Comparison of ENCODE assay signal across 7 cellular contexts in genomic region chr21:5019120-5019519, GRCh38.
DNase-seq lines count a peak whose midpoint lies in the region; ATAC-seq, FAIRE-seq and TF ChIP-seq lines count a peak whose summit lies in the region.
"Not testable (repeated sequence)": the region's sequence is repeated elsewhere in the genome, so short reads cannot be mapped to it uniquely, and the experiment has no call there.

No MANE protein-coding gene starts in this region.

- DNase-seq in HepG2 (ENCODE audit: low spot score): not testable (repeated sequence)

- not testable (repeated sequence) for H3K36me3 ChIP-seq in HepG2 (replicated peaks in 1 of 2; ENCODE audit: control insufficient read depth in 1 of 2, insufficient read depth in 2 of 2, low read length in 2 of 2)

- not testable (repeated sequence) for H3K79me2 ChIP-seq in HepG2 (ENCODE audit: insufficient read depth, low read length)

- H3K4me3 ChIP-seq in HepG2 (replicated peaks in 1 of 3; ENCODE audit: insufficient read depth in 1 of 3, low read depth in 2 of 3, low read length in 3 of 3): not testable (repeated sequence)

- H4K20me1 ChIP-seq in HepG2 (ENCODE audit: insufficient read depth, low read length): not testable (repeated sequence)

- peak; percentile 63 for ATAC-seq in GM18520 (IDR thresholded peaks at IDR 0.05; ENCODE audit: unreplicated experiment)
- peak; percentile 53 for ATAC-seq in GM19452 (IDR thresholded peaks at IDR 0.05; ENCODE audit: unreplicated experiment)
- ATAC-seq in GM21825 (IDR thresholded peaks at IDR 0.05; ENCODE audit: unreplicated experiment): peak; percentile 50
- peak; percentile 43 for ATAC-seq in HG02981 (IDR thresholded peaks at IDR 0.05; ENCODE audit: unreplicated experiment)
- peak; percentile 72 for ATAC-seq in HG03378 (IDR thresholded peaks at IDR 0.05; ENCODE audit: unreplicated experiment)
- peak; percentile 86 to 90 for ATAC-seq in activated CD4-positive, CD25-positive, alpha-beta regulatory T cell treated with anti-CD3 and anti-CD28 coated beads, Interleukin-2, amount 50 U/mL, for 24 hours
- ATAC-seq in HepG2: peak; percentile 77

- not testable (repeated sequence) for FAIRE-seq in HepG2 (lab: Jason Lieb, UNC)

- not testable (repeated sequence) for H3K27me3 ChIP-seq in HepG2 (ENCODE audit: control insufficient read depth in 1 of 2, insufficient read depth in 2 of 2, low read length in 2 of 2)

- intact Hi-C loops in HepG2 (cut with micrococcal nuclease; ENCODE audit: unreplicated experiment): not testable (repeated sequence)

- CTCF ChIA-PET in HepG2 (lab: Yijun Ruan, JAX; ENCODE audit: low intra/inter-chr PET ratio, low total read pairs): not testable (repeated sequence)

- H3K27ac ChIP-seq in HepG2 (ENCODE audit: extremely low read length, insufficient read depth, low read length): not testable (repeated sequence)

- not testable (repeated sequence) for TF ChIP-seq CTCF in HepG2 (CRISPR knock-in tag; IDR thresholded peaks at IDR 0.05)

- in situ Hi-C loops in HepG2 (cut with HindIII; ENCODE audit: extremely low pct_ligation_motif_present, low pct_unique_long_range_greater_than_20kb): not testable (repeated sequence)

- not testable (repeated sequence) for H2AFZ ChIP-seq in HepG2 (ENCODE audit: low read length)

- H3K4me2 ChIP-seq in HepG2 (ENCODE audit: low read depth, low read length): not testable (repeated sequence)

- not testable (repeated sequence) for H3K9ac ChIP-seq in HepG2 (ENCODE audit: insufficient read depth, low read depth, low read length)

- POLR2A ChIA-PET in HepG2 (lab: Yijun Ruan, JAX): not testable (repeated sequence)

- not testable (repeated sequence) for H3K9me3 ChIP-seq in HepG2 (ENCODE audit: low read length)

- BruUV-seq in HepG2 (replicated peaks; lab: Mats Ljungman, UMichigan): not testable (repeated sequence)

- not testable (repeated sequence) for TF ChIP-seq POLR2A in HepG2 (IDR thresholded peaks at IDR 0.05; ENCODE audit: insufficient read depth in 1 of 2, low read depth in 2 of 2, low read length in 2 of 2)

- WGBS in HepG2 (ENCODE audit: low lambda C conversion rate): no CpG with 5 or more reads among the region's 15 CpGs

- not testable (repeated sequence) for H3K4me1 ChIP-seq in HepG2 (ENCODE audit: insufficient read depth, low read length)

- not testable (repeated sequence) for TF ChIP-seq EP300 in HepG2 (IDR thresholded peaks at IDR 0.05; ENCODE audit: low read depth in 2 of 2, low read length in 2 of 2); HepG2 (CRISPR knock-in tag; IDR thresholded peaks at IDR 0.05; ENCODE audit: borderline replicate concordance)

- TF ChIP-seq RAD21 in HepG2 (CRISPR knock-in tag; IDR thresholded peaks at IDR 0.05): not testable (repeated sequence)
